Comparison of ENCODE assay signal across 32 cellular contexts in genomic region chr6:72947534-72947933, GRCh38.
"Had no signal": no experiment of that assay in that cellular context is flagged by ENCODE, and none has a peak within 500 bp of the region (broad histone marks: within the 10 kb centered on the region; RNA-seq: fewer than 3 reads in every experiment).

No MANE protein-coding gene starts in this region.

- DNase-seq: activated CD4-positive, alpha-beta memory T cell treated with anti-CD3 and anti-CD28 coated beads for 36 hours; activated CD4-positive, alpha-beta T cell treated with anti-CD3 and anti-CD28 coated beads for 36 hours; activated CD4-positive, alpha-beta T cell treated with anti-CD3 and anti-CD28 coated beads, Interleukin-2, amount 10 ng/mL, durations not matched to agents 24 days and 14 days; activated CD4-positive, CD25-positive, alpha-beta regulatory T cell; activated CD4-positive, CD25-positive, alpha-beta regulatory T cell treated with anti-CD3 and anti-CD28 coated beads, Interleukin-2, amount 50 U/mL, for 72 hours; activated CD8-positive, alpha-beta memory T cell treated with anti-CD3 and anti-CD28 coated beads, Interleukin-2, amount 10 ng/mL, durations not matched to agents 7 days and 5 days; activated CD8-positive, alpha-beta memory T cell treated with anti-CD3 and anti-CD28 coated beads, Interleukin-2, amount 50 U/mL, for 4 hours; activated CD8-positive, alpha-beta T cell treated with anti-CD3 and anti-CD28 coated beads, Interleukin-2, amount 10 ng/mL, durations not matched to agents 7 days and 5 days; activated effector memory CD4-positive, alpha-beta T cell treated with anti-CD3 and anti-CD28 coated beads, Interleukin-2, amount 50 U/mL, for 16 hours; activated naive CD4-positive, alpha-beta T cell treated with anti-CD3 and anti-CD28 coated beads for 36 hours; activated naive CD8-positive, alpha-beta T cell treated with anti-CD3 and anti-CD28 coated beads for 36 hours; activated naive CD8-positive, alpha-beta T cell treated with anti-CD3 and anti-CD28 coated beads, Interleukin-2, amount 50 U/mL, for 24 hours; activated T-cell treated with anti-CD3 and anti-CD28 coated beads, Interleukin-2, amount 50 U/mL, for 1 hour; activated T-cell treated with anti-CD3 and anti-CD28 coated beads, Interleukin-2, amount 50 U/mL, for 48 hours; adrenal gland; amygdala; aorta; body of pancreas; central memory CD4-positive, alpha-beta T cell; cerebellar nuclear complex; colonic mucosa; effector CD8-positive, alpha-beta T cell; esophagus squamous epithelium; foreskin melanocyte; glutamatergic neuron; heart left ventricle; T-helper 1 cell; T-helper 17 cell; T1000 had no signal

- H3K4me3 ChIP-seq: adrenal gland, body of pancreas, colonic mucosa, esophagus squamous epithelium, heart left ventricle had no signal

- FAIRE-seq: endometrium, endothelial cell of umbilical vein had no signal

- H3K27me3 ChIP-seq: adrenal gland, body of pancreas, colonic mucosa, esophagus squamous epithelium, heart left ventricle had no signal

- ATAC-seq: activated CD4-positive, alpha-beta T cell treated with anti-CD3 and anti-CD28 coated beads for 36 hours; activated CD8-positive, alpha-beta memory T cell treated with anti-CD3 and anti-CD28 coated beads, Interleukin-2, amount 10 ng/mL, durations not matched to agents 7 days and 5 days; activated CD8-positive, alpha-beta T cell treated with anti-CD3 and anti-CD28 coated beads, Interleukin-2, amount 10 ng/mL, durations not matched to agents 7 days and 5 days; activated naive CD8-positive, alpha-beta T cell treated with anti-CD3 and anti-CD28 coated beads, Interleukin-2, amount 50 U/mL, for 24 hours; body of pancreas; heart left ventricle; T-helper 17 cell had no signal

- H3K27ac ChIP-seq: adrenal gland, body of pancreas, colonic mucosa, epithelial cell of prostate, heart left ventricle had no signal

- H3K4me1 ChIP-seq: adrenal gland, colonic mucosa, heart left ventricle had no signal

- H3K9me3 ChIP-seq: adrenal gland, body of pancreas, colonic mucosa, esophagus squamous epithelium, heart left ventricle had no signal

- H3K36me3 ChIP-seq: adrenal gland, colonic mucosa, esophagus squamous epithelium, heart left ventricle had no signal
